13 cellular contexts compared by ENCODE assay signal in the genomic region with DNA sequence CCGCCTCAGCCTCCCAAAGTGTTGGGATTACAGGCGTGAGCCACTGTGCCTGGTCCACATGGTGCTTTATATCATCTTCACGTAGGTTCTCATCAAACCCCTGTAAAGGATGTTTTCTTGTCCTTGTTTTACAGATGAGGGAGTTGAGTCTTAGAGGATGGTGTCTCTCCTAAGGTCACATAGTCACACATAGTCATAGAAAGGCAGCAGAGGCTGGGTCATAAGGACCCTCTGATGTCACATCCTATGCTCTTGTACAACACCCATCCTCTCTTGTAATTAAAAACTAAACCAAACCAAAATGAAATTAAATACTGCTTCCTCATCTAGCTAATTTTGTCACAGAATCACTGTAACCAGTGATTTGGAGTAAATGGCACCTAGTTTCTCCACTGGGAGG. TPM values are rescaled to one million over a fixed set of nuclear protein-coding genes. Genes with fewer than 3 reads are reported as not detected.
A peak's percentile ranks its signal among the peaks of the same experiment; 100 is the strongest.
DNase-seq lines count a peak whose midpoint lies in the region; TF ChIP-seq lines count a peak whose summit lies in the region.
"Had no signal": no experiment of that assay in that cellular context is flagged by ENCODE, and none has a peak within 500 bp of the region (broad histone marks: within the 10 kb centered on the region; RNA-seq: fewer than 3 reads in every experiment).

No MANE protein-coding gene starts in this region.

- H3K4me1 Mint-ChIP-seq in dendritic cell treated with granulocyte-macrophage colony-stimulating factor and Interleukin-4, amounts not matched to agents 40 ng/mL and 50 ng/mL, for 4 days (ENCODE audit: low read depth), result peaks cover 44% of the 10 kb centered on the region

- H3K4me3 ChIP-seq in A673 (ENCODE audit: low read depth, low read length, poor library complexity, severe bottlenecking), result no peak overlapping the region
- no peak overlapping the region for H3K4me3 ChIP-seq in OCI-LY1 (ENCODE audit: low read depth, low read length, poor library complexity, severe bottlenecking)
- no peak overlapping the region for H3K4me3 ChIP-seq in suprapubic skin

- TF ChIP-seq POLR2A in suprapubic skin (IDR thresholded peaks at IDR 0.05), result no peak

- no peak overlapping the region for H3K4me2 ChIP-seq in OCI-LY1 (ENCODE audit: low read length)

- no peak overlapping the region for H3K9ac ChIP-seq in OCI-LY1 (ENCODE audit: low read length)

- no peaks in the 10 kb centered on the region for H3K27me3 Mint-ChIP-seq in dendritic cell treated with granulocyte-macrophage colony-stimulating factor and Interleukin-4, amounts not matched to agents 40 ng/mL and 50 ng/mL, for 4 days

- no peaks in the 10 kb centered on the region for H3K27me3 ChIP-seq in A673 (replicated peaks; ENCODE audit: insufficient read depth, low read depth, low read length, poor library complexity)
- H3K27me3 ChIP-seq in OCI-LY1 (ENCODE audit: insufficient read depth, low read length), result 0 out of 2 replicates have a peak, but pooled peaks cover 3% of the 10 kb centered on the region
- H3K27me3 ChIP-seq in suprapubic skin, result no peaks in the 10 kb centered on the region

- H3K36me3 Mint-ChIP-seq in dendritic cell treated with granulocyte-macrophage colony-stimulating factor and Interleukin-4, amounts not matched to agents 40 ng/mL and 50 ng/mL, for 4 days (ENCODE audit: low read depth), result no peaks in the 10 kb centered on the region
- H3K36me3 Mint-ChIP-seq: CD4-positive, CD25-positive, alpha-beta regulatory T cell had no signal

- no peaks in the 10 kb centered on the region for H3F3A ChIP-seq in OCI-LY1 (ENCODE audit: insufficient read depth, low read length)

- no peak overlapping the region for H3K4me3 Mint-ChIP-seq in dendritic cell treated with granulocyte-macrophage colony-stimulating factor and Interleukin-4, amounts not matched to agents 40 ng/mL and 50 ng/mL, for 4 days
- H3K4me3 Mint-ChIP-seq: CD4-positive, CD25-positive, alpha-beta regulatory T cell had no signal

- no peaks in the 10 kb centered on the region for H3K79me2 ChIP-seq in OCI-LY1 (ENCODE audit: insufficient read depth, low read length)

- no peak for DNase-seq in A673 (ENCODE audit: low spot score)
- peak; percentile 7 for DNase-seq in CD1c-positive myeloid dendritic cell (ENCODE audit: extremely low spot score)
- no peak for DNase-seq in AG08396 (ENCODE audit: low spot score)
- DNase-seq in T1000 (lab: John Stamatoyannopoulos, UW), result no peak
- DNase-seq in suprapubic skin (ENCODE audit: low spot score in 2 of 2), result no peak
- no peak for DNase-seq in NCI-H748 (lab: John Stamatoyannopoulos, UW; ENCODE audit: unreplicated experiment)
- DNase-seq: CD4-positive, CD25-positive, alpha-beta regulatory T cell; DMS53; GF-D8; HCEC 1CT had no signal

- H3K9me3 ChIP-seq in A673 (ENCODE audit: low read depth, low read length, poor library complexity, severe bottlenecking), result no peaks in the 10 kb centered on the region
- H3K9me3 ChIP-seq in OCI-LY1 (ENCODE audit: low read length), result no peaks in the 10 kb centered on the region
- H3K9me3 ChIP-seq in suprapubic skin, result no peaks in the 10 kb centered on the region

- H2AFZ ChIP-seq in OCI-LY1 (ENCODE audit: low read length), result no peak overlapping the region

- 93% methylated on average over 3 of the region's 3 CpGs for WGBS in suprapubic skin

- CTCF ChIA-PET in A673 (lab: Charles Lee), result no interaction called here

- H3K36me3 ChIP-seq in A673 (ENCODE audit: insufficient read depth, low read length, poor library complexity, severe bottlenecking) (no peaks in the 10 kb centered on the region), OCI-LY1 (ENCODE audit: insufficient read depth, low read length) (no peaks in the 10 kb centered on the region), suprapubic skin (no peaks in the 10 kb centered on the region)

- no peak for TF ChIP-seq EP300 in suprapubic skin (IDR thresholded peaks at IDR 0.05)

- peak; percentile 32; the same call in 1 of the 2 replicates for TF ChIP-seq CTCF in A673 (conservative IDR thresholded peaks at IDR 0.05; ENCODE audit: low read depth, low read length)
- peak; percentile 32; the same call in 1 of the 2 replicates for TF ChIP-seq CTCF in OCI-LY1 (IDR thresholded peaks at IDR 0.05; ENCODE audit: low read length)
- TF ChIP-seq CTCF in suprapubic skin (IDR thresholded peaks at IDR 0.05), result no peak

- no peaks in the 10 kb centered on the region for H3K9me3 Mint-ChIP-seq in dendritic cell treated with granulocyte-macrophage colony-stimulating factor and Interleukin-4, amounts not matched to agents 40 ng/mL and 50 ng/mL, for 4 days
- H3K9me3 Mint-ChIP-seq: CD4-positive, CD25-positive, alpha-beta regulatory T cell had no signal

- peak overlapping the region; percentile 55 for H3K27ac Mint-ChIP-seq in dendritic cell treated with granulocyte-macrophage colony-stimulating factor and Interleukin-4, amounts not matched to agents 40 ng/mL and 50 ng/mL, for 4 days
- H3K27ac Mint-ChIP-seq: CD4-positive, CD25-positive, alpha-beta regulatory T cell had no signal

- H3K9me2 ChIP-seq in OCI-LY1 (ENCODE audit: low read depth, low read length), result no peaks in the 10 kb centered on the region

- POLR2A ChIA-PET in A673 (lab: Charles Lee; ENCODE audit: low non-redundant PET), result no interaction called here

- H4K20me1 ChIP-seq in OCI-LY1 (ENCODE audit: insufficient read depth, low read length), result no peaks in the 10 kb centered on the region

- H3K27ac ChIP-seq in A673 (ENCODE audit: low read depth, low read length, poor library complexity, severe bottlenecking), result no peak overlapping the region
- H3K27ac ChIP-seq in OCI-LY1 (ENCODE audit: low read depth, low read length, poor library complexity, severe bottlenecking), result no peak overlapping the region
- no peak overlapping the region for H3K27ac ChIP-seq in suprapubic skin
- H3K27ac ChIP-seq: HL-60 had no signal

- H3K4me1 ChIP-seq in A673 (ENCODE audit: insufficient read depth, low read length, poor library complexity, severe bottlenecking) (no peaks in the 10 kb centered on the region), OCI-LY1 (ENCODE audit: insufficient read depth, low read length, severe bottlenecking) (peaks cover 6% of the 10 kb centered on the region), suprapubic skin (peaks cover 15% of the 10 kb centered on the region)

- intact Hi-C loops in A673 (cut with micrococcal nuclease; ENCODE audit: unreplicated experiment), result no loop called here
- intact Hi-C loops in dendritic cell treated with granulocyte-macrophage colony-stimulating factor and Interleukin-4, amounts not matched to agents 40 ng/mL and 50 ng/mL, for 4 days (cut with micrococcal nuclease), result no loop called here

- BruUV-seq in A673 (replicated peaks; lab: Mats Ljungman, UMichigan), result no TSS peak

RNA-seq across cellular contexts. Expression of a gene that starts 21.9 kb away (rescaled TPM):
- 130 and 167 TPM in 2 replicates for total RNA-seq in A673 (2021)
- 100 to 1,000 TPM; 117 to 190 (median 154) TPM for total RNA-seq in suprapubic skin

Comparison
In these comparisons a context has a peak if more than half of its experiments do, and no peak if none do; other contexts are left out.
1. CTCF ChIP-seq: peak in A673 (single experiment) and OCI-LY1 (single experiment); none in suprapubic skin (0 of 2).